In genomic region chr1:24969616-24970398, GRCh38 we compare ENCODE assay signal across 1 cellular context.
TF ChIP-seq lines count a peak whose summit lies in the region.

No MANE protein-coding gene starts in this region.

TF ChIP-seq in GM23338, 12 proteins besides CTCF, POLR2A, EP300 and RAD21 (continued from another document):
- TF ChIP-seq ZNF462 (CRISPR knock-in tag; IDR thresholded peaks at IDR 0.05) (no peak), ZNF114 (CRISPR knock-in tag; IDR thresholded peaks at IDR 0.05) (no peak), ZNF331 (CRISPR knock-in tag; IDR thresholded peaks at IDR 0.05; ENCODE audit: low read depth) (no peak), REST (IDR thresholded peaks at IDR 0.05; ENCODE audit: unreplicated experiment) (no peak), ETS1 (IDR thresholded peaks at IDR 0.05) (no peak), POLR2AphosphoS5 (IDR thresholded peaks at IDR 0.05; ENCODE audit: low read depth) (no peak), JUNB (IDR thresholded peaks at IDR 0.05; ENCODE audit: unreplicated experiment) (no peak), EZH2phosphoT487 (IDR thresholded peaks at IDR 0.05; ENCODE audit: unreplicated experiment) (no peak), CREB1 (CRISPR knock-in tag; IDR thresholded peaks at IDR 0.05; ENCODE audit: low read depth) (no peak), NANOG (IDR thresholded peaks at IDR 0.05; ENCODE audit: borderline replicate concordance) (no peak)
